In the genomic region with DNA sequence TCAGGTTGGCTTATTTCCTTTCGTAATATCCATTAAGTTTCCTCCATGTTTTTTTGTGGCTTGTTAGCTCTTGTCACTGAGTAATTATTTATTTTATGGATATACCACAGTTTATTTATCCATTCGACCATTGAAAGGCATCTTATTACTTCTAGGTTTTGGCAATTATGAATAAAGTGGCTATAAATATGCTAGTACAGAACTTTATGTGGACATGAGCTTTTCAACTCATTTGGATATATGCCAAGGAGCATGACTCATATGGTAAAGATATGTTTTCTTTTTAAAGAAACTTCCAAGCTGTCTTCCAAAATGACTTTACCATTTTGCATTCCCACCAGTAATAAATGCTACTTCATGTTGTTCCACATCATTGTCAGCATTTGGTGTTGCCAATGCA, we compare ENCODE assay signal across 21 cellular contexts.
A peak's percentile ranks its signal among the peaks of the same experiment; 100 is the strongest.
DNase-seq lines count a peak whose midpoint lies in the region; ATAC-seq and TF ChIP-seq lines count a peak whose summit lies in the region.
"Had no signal": no experiment of that assay in that cellular context is flagged by ENCODE, and none has a peak within 500 bp of the region (broad histone marks: within the 10 kb centered on the region; RNA-seq: fewer than 3 reads in every experiment).

No MANE protein-coding gene starts in this region.

- TF ChIP-seq CTCF in brain microvascular endothelial cell (IDR thresholded peaks at IDR 0.05; ENCODE audit: low read depth, low read length, missing control alignments) (no peak), WERI-Rb-1 (IDR thresholded peaks at IDR 0.05; ENCODE audit: low read depth, low read length) (no peak)

- in situ Hi-C loops in brain microvascular endothelial cell (cut with HindIII; ENCODE audit: low pct_ligation_motif_present, low sequenced_read_pairs), result no loop called here

- H3K27ac ChIP-seq in brain microvascular endothelial cell (no peak overlapping the region), WERI-Rb-1 (no peak overlapping the region)
- H3K27ac ChIP-seq: dorsolateral prefrontal cortex, HL-60, SJSA1 had no signal

- H3K9me3 ChIP-seq in WERI-Rb-1 (ENCODE audit: severe bottlenecking), result no peaks in the 10 kb centered on the region
- H3K9me3 ChIP-seq: BE2C, SJSA1 had no signal

- ATAC-seq in left ventricle myocardium superior, result no peak
- ATAC-seq: GM23338; stimulated activated memory B cell treated with anti-CD40 and anti-IgM and Interleukin-4, amounts not matched to agents 10 μg/mL and 1 μg/mL and 100 μg/mL, for 72 hours had no signal

- H3K36me3 ChIP-seq in brain microvascular endothelial cell (replicated peaks), result no peaks in the 10 kb centered on the region
- H3K36me3 ChIP-seq in WERI-Rb-1, result no peaks in the 10 kb centered on the region
- H3K36me3 ChIP-seq: BE2C, SJSA1 had no signal

- no peaks in the 10 kb centered on the region for H3K27me3 ChIP-seq in brain microvascular endothelial cell (replicated peaks)
- H3K27me3 ChIP-seq in WERI-Rb-1 (ENCODE audit: insufficient read depth, low read depth, severe bottlenecking), result peaks cover 41% of the 10 kb centered on the region
- H3K27me3 ChIP-seq: BE2C, SJSA1 had no signal

- H3K4me3 ChIP-seq in brain microvascular endothelial cell (ENCODE audit: low read depth, low read length) (no peak overlapping the region), WERI-Rb-1 (ENCODE audit: low read depth, low read length) (no peak overlapping the region)
- H3K4me3 ChIP-seq: dorsolateral prefrontal cortex, GM23338, SJSA1 had no signal

- DNase-seq in Daoy (ENCODE audit: low read depth) (peak; percentile 24), NCI-H460 (ENCODE audit: extremely low read depth, low read depth) (peak; percentile 8), brain microvascular endothelial cell (peak; percentile 2), myocyte (ENCODE audit: low read depth) (peak; percentile 0), WERI-Rb-1 (no peak), left ventricle myocardium superior (no peak)
- no peak for DNase-seq in activated CD4-positive, alpha-beta T cell treated with anti-CD3 and anti-CD28 coated beads, Interleukin-2, amount 50 U/mL, for 1 hour
- DNase-seq: activated CD4-positive, alpha-beta T cell treated with anti-CD3 and anti-CD28 coated beads for 4 hours; activated CD8-positive, alpha-beta memory T cell treated with anti-CD3 and anti-CD28 coated beads, Interleukin-2, amount 50 U/mL, for 4 hours; activated naive CD4-positive, alpha-beta T cell treated with Interleukin-2 at 50 U/mL for 16 hours; BE2C; dorsolateral prefrontal cortex; kidney; midbrain; NCI-H1436 treated with DMSO at 0.1 percent for 48 hours; NCI-H345; T1000 had no signal

- intact Hi-C loops in left ventricle myocardium superior (cut with micrococcal nuclease), result no loop called here

Comparison
In these comparisons a context has a peak if more than half of its experiments do, and no peak if none do; other contexts are left out.
1. DNase-seq: peak in Daoy (single experiment), NCI-H460 (single experiment), brain microvascular endothelial cell (single experiment) and myocyte (single experiment); none in WERI-Rb-1 (single experiment), left ventricle myocardium superior (single experiment) and activated CD4-positive, alpha-beta T cell treated with anti-CD3 and anti-CD28 coated beads, Interleukin-2, amount 50 U/mL, for 1 hour (single experiment).